ENCODE assay signal across 15 cellular contexts in genomic region chr5:135126688-135127603, GRCh38.
DNase-seq lines count a peak whose midpoint lies in the region; ATAC-seq and TF ChIP-seq lines count a peak whose summit lies in the region.
"Had no signal": no experiment of that assay in that cellular context is flagged by ENCODE, and none has a peak within 500 bp of the region (broad histone marks: within the 10 kb centered on the region; RNA-seq: fewer than 3 reads in every experiment).

No MANE protein-coding gene starts in this region.

- no peak overlapping the region for H3K4me3 ChIP-seq in Caco-2 (ENCODE audit: low read depth, low read length)
- H3K4me3 ChIP-seq: BLaER1, HAP-1 had no signal

- H3K27ac Mint-ChIP-seq in Caco-2 (ENCODE audit: unreplicated experiment), result peak overlapping the region; percentile 17
- peak overlapping the region; percentile 77 to 85 (median 83) for H3K27ac Mint-ChIP-seq in nephron
- no peak overlapping the region for H3K27ac Mint-ChIP-seq in stimulated activated memory B cell treated with anti-CD40 and anti-IgM and Interleukin-4, amounts not matched to agents 10 μg/mL and 1 μg/mL and 100 μg/mL, for 72 hours
- H3K27ac Mint-ChIP-seq: activated naive CD4-positive, alpha-beta T cell treated with anti-CD3 and anti-CD28 coated beads, Interleukin-2, amount 10 ng/mL, durations not matched to agents 7 days and 5 days had no signal

- peaks cover 26% of the 10 kb centered on the region for H3K4me1 ChIP-seq in Caco-2
- H3K4me1 ChIP-seq: BLaER1, HAP-1 had no signal

- no peaks in the 10 kb centered on the region for H3K27me3 Mint-ChIP-seq in Caco-2 (ENCODE audit: insufficient read depth, unreplicated experiment)
- peaks cover 10% of the 10 kb centered on the region for H3K27me3 Mint-ChIP-seq in nephron (ENCODE audit: low read depth)
- peaks cover 17% of the 10 kb centered on the region for H3K27me3 Mint-ChIP-seq in stimulated activated memory B cell treated with anti-CD40 and anti-IgM and Interleukin-4, amounts not matched to agents 10 μg/mL and 1 μg/mL and 100 μg/mL, for 72 hours

- H3K36me3 Mint-ChIP-seq in Caco-2 (ENCODE audit: insufficient read depth, unreplicated experiment) (peaks cover 8% of the 10 kb centered on the region), nephron (ENCODE audit: low read depth) (no peaks in the 10 kb centered on the region)
- H3K36me3 Mint-ChIP-seq in stimulated activated memory B cell treated with anti-CD40 and anti-IgM and Interleukin-4, amounts not matched to agents 10 μg/mL and 1 μg/mL and 100 μg/mL, for 72 hours, result no peaks in the 10 kb centered on the region
- H3K36me3 Mint-ChIP-seq: activated naive CD4-positive, alpha-beta T cell treated with anti-CD3 and anti-CD28 coated beads, Interleukin-2, amount 10 ng/mL, durations not matched to agents 7 days and 5 days had no signal

- H3K4me3 Mint-ChIP-seq in Caco-2 (ENCODE audit: unreplicated experiment), result no peak overlapping the region
- no peak overlapping the region for H3K4me3 Mint-ChIP-seq in nephron
- H3K4me3 Mint-ChIP-seq in stimulated activated memory B cell treated with anti-CD40 and anti-IgM and Interleukin-4, amounts not matched to agents 10 μg/mL and 1 μg/mL and 100 μg/mL, for 72 hours, result no peak overlapping the region
- H3K4me3 Mint-ChIP-seq: activated naive CD4-positive, alpha-beta T cell treated with anti-CD3 and anti-CD28 coated beads, Interleukin-2, amount 10 ng/mL, durations not matched to agents 7 days and 5 days had no signal

- H3K27me3 ChIP-seq in Caco-2 (replicated peaks; ENCODE audit: control insufficient read depth, insufficient read depth, low read length), result no peaks in the 10 kb centered on the region
- H3K27me3 ChIP-seq: BLaER1 had no signal

- intact Hi-C loops in Caco-2 (cut with micrococcal nuclease; ENCODE audit: unreplicated experiment), result no loop called here

- no peak for ATAC-seq in GM18861 (IDR thresholded peaks at IDR 0.05; ENCODE audit: unreplicated experiment)
- ATAC-seq in stimulated activated memory B cell treated with anti-CD40 and anti-IgM and Interleukin-4, amounts not matched to agents 10 μg/mL and 1 μg/mL and 100 μg/mL, for 72 hours, result no peak

- BruUV-seq in Caco-2 (replicated peaks; lab: Mats Ljungman, UMichigan), result no TSS peak

- H3K27ac ChIP-seq in RWPE1, result peak overlapping the region; percentile 90
- H3K27ac ChIP-seq: BLaER1 had no signal

- POLR2A ChIA-PET in Caco-2 (lab: Charles Lee), result no interaction called here
- POLR2A ChIA-PET in RWPE1 (lab: Yijun Ruan, JAX; ENCODE audit: low non-redundant PET), result no interaction called here

- no peaks in the 10 kb centered on the region for H3K9me3 ChIP-seq in Caco-2
- H3K9me3 ChIP-seq: BLaER1, HAP-1 had no signal

- H3K4me1 Mint-ChIP-seq in Caco-2 (ENCODE audit: low read depth, unreplicated experiment) (peaks cover 39% of the 10 kb centered on the region), nephron (peaks cover 24% of the 10 kb centered on the region)
- H3K4me1 Mint-ChIP-seq in stimulated activated memory B cell treated with anti-CD40 and anti-IgM and Interleukin-4, amounts not matched to agents 10 μg/mL and 1 μg/mL and 100 μg/mL, for 72 hours, result peaks cover 6% of the 10 kb centered on the region

- no peak for TF ChIP-seq CTCF in Caco-2 (IDR thresholded peaks at IDR 0.05; ENCODE audit: insufficient read depth in 1 of 2, low read depth in 1 of 2, low read length in 1 of 2, severe bottlenecking in 1 of 2, unreplicated experiment in 1 of 2)
- TF ChIP-seq CTCF in RWPE1 (conservative IDR thresholded peaks at IDR 0.05; ENCODE audit: low read depth), result no peak
- no peak for TF ChIP-seq CTCF in nephron (IDR thresholded peaks at IDR 0.05; ENCODE audit: unreplicated experiment in 3 of 3)

- H3K9me3 Mint-ChIP-seq in Caco-2 (ENCODE audit: unreplicated experiment) (no peaks in the 10 kb centered on the region), nephron (no peaks in the 10 kb centered on the region)
- no peaks in the 10 kb centered on the region for H3K9me3 Mint-ChIP-seq in stimulated activated memory B cell treated with anti-CD40 and anti-IgM and Interleukin-4, amounts not matched to agents 10 μg/mL and 1 μg/mL and 100 μg/mL, for 72 hours
- H3K9me3 Mint-ChIP-seq: activated naive CD4-positive, alpha-beta T cell treated with anti-CD3 and anti-CD28 coated beads, Interleukin-2, amount 10 ng/mL, durations not matched to agents 7 days and 5 days had no signal

- DNase-seq in Caco-2 (peak; percentile 19 to 48), NCI-H1105 treated with DMSO at 0.1 percent for 48 hours (lab: John Stamatoyannopoulos, UW) (peak; percentile 90), RWPE1 (ENCODE audit: low spot score) (no peak)
- no peak for DNase-seq in stimulated activated CD4-positive, alpha-beta T cell treated with anti-CD3 and anti-CD28 coated beads, Interleukin-4, amount 100 ng/mL, for 24 hours
- DNase-seq in central memory CD4-positive, alpha-beta T cell, result no peak
- DNase-seq: activated naive CD4-positive, alpha-beta T cell treated with anti-CD3 and anti-CD28 coated beads, Interleukin-2, amount 10 ng/mL, durations not matched to agents 7 days and 5 days; caudate nucleus; erythroblast; GDM1; NCI-H446 treated with DMSO at 0.1 percent for 48 hours had no signal

- CTCF ChIA-PET in Caco-2 (lab: Charles Lee) (no interaction called here), RWPE1 (lab: Yijun Ruan, JAX) (interaction anchor here (0.6 to 1.5 kb wide), 5 partner anchors 22 to 199 kb away, joined by 3 to 5 read pairs (median 4); no protein-coding TSS in a partner anchor)

- no peaks in the 10 kb centered on the region for H3K36me3 ChIP-seq in Caco-2 (ENCODE audit: control insufficient read depth, insufficient read depth, low read length)
- H3K36me3 ChIP-seq: BLaER1, HAP-1 had no signal

Comparison
In these comparisons a context has a peak if more than half of its experiments do, and no peak if none do; other contexts are left out.
1. DNase-seq: peak in Caco-2 (2 of 2) and NCI-H1105 treated with DMSO at 0.1 percent for 48 hours (single experiment); none in RWPE1 (single experiment), stimulated activated CD4-positive, alpha-beta T cell treated with anti-CD3 and anti-CD28 coated beads, Interleukin-4, amount 100 ng/mL, for 24 hours (single experiment) and central memory CD4-positive, alpha-beta T cell (single experiment).